Comparison of ENCODE assay signal across 22 cellular contexts in genomic region chr19:55489711-55490477, GRCh38. TPM values are rescaled to one million over a fixed set of nuclear protein-coding genes. Genes with fewer than 3 reads are reported as not detected.
DNase-seq lines count a peak whose midpoint lies in the region; ATAC-seq and TF ChIP-seq lines count a peak whose summit lies in the region.
"Had no signal": no experiment of that assay in that cellular context is flagged by ENCODE, and none has a peak within 500 bp of the region (broad histone marks: within the 10 kb centered on the region; RNA-seq: fewer than 3 reads in every experiment).

No MANE protein-coding gene starts in this region.

- H2AFZ ChIP-seq in GM23248, result no peak overlapping the region

- 57 to 71% methylated on average over 8 to 18 of the region's 21 CpGs for WGBS in GM23248 (ENCODE audit: low coverage in 1 of 2, low lambda C conversion rate in 2 of 2, missing lambda C conversion rate in 2 of 2), 2 experiments
- 60% methylated on average over 7 of the region's 21 CpGs for WGBS in esophagus muscularis mucosa

- TF ChIP-seq POLR2A in esophagus muscularis mucosa (IDR thresholded peaks at IDR 0.05; ENCODE audit: low read depth), result no peak

- H3K27me3 ChIP-seq in GM23248 (replicated peaks; ENCODE audit: insufficient read depth) (no peaks in the 10 kb centered on the region), esophagus muscularis mucosa (no peaks in the 10 kb centered on the region), rectal smooth muscle tissue (ENCODE audit: control insufficient read depth, insufficient read depth, low read length) (no peaks in the 10 kb centered on the region)
- H3K27me3 ChIP-seq: adrenal gland, cardiac muscle cell had no signal

- DNase-seq in AG09309 (ENCODE audit: low read depth), result no peak
- DNase-seq in GM23248, result peak; percentile 31
- DNase-seq in esophagus muscularis mucosa (ENCODE audit: extremely low spot score), result no peak
- no peak for DNase-seq in A172 (ENCODE audit: low spot score)
- DNase-seq in central memory CD4-positive, alpha-beta T cell, result no peak
- no peak for DNase-seq in KG1 (lab: John Stamatoyannopoulos, UW)
- DNase-seq: activated CD4-positive, alpha-beta T cell treated with anti-CD3 and anti-CD28 coated beads for 36 hours; AML-193; dorsolateral prefrontal cortex; NCI-H1092; NCI-H526 treated with DMSO at 0.1 percent for 48 hours had no signal

- ATAC-seq in HG03354 (IDR thresholded peaks at IDR 0.05; ENCODE audit: poor library complexity, severe bottlenecking, unreplicated experiment), result no peak
- ATAC-seq: activated CD4-positive, alpha-beta T cell treated with anti-CD3 and anti-CD28 coated beads for 36 hours had no signal

- no peak overlapping the region for H3K27ac ChIP-seq in GM23248
- peak overlapping the region; percentile 93 to 98 (median 96) for H3K27ac ChIP-seq in esophagus muscularis mucosa (replicated peaks in 1 of 4)
- peak overlapping the region; percentile 93 for H3K27ac ChIP-seq in rectal smooth muscle tissue (ENCODE audit: low read depth, low read length)
- H3K27ac ChIP-seq: adrenal gland, cardiac muscle cell, epithelial cell of prostate, SK-N-MC had no signal

- peak overlapping the region; percentile 9 for H3K4me3 ChIP-seq in AG09309 (ENCODE audit: control insufficient read depth, low read depth, low read length)
- H3K4me3 ChIP-seq in GM23248, result peak overlapping the region; percentile 33; the same call in 1 of the 2 replicates
- H3K4me3 ChIP-seq in esophagus muscularis mucosa, result peak overlapping the region in 3 of 4 donors; percentile 18 to 46 (median 38)
- no peak overlapping the region for H3K4me3 ChIP-seq in rectal smooth muscle tissue (ENCODE audit: low read length)
- H3K4me3 ChIP-seq: adrenal gland, cardiac muscle cell, dorsolateral prefrontal cortex, SK-N-MC had no signal

- in situ Hi-C loops in GM23248 (cut with MboI), result no loop called here

- no peaks in the 10 kb centered on the region; the same call in 1 of the 2 replicates for H3K79me2 ChIP-seq in GM23248 (ENCODE audit: insufficient read depth)

- no peaks in the 10 kb centered on the region for H3K9me3 ChIP-seq in GM23248 (ENCODE audit: low read depth)
- H3K9me3 ChIP-seq in esophagus muscularis mucosa, result no peaks in the 10 kb centered on the region
- H3K9me3 ChIP-seq: adrenal gland had no signal

- H3F3A ChIP-seq in GM23248 (ENCODE audit: insufficient read depth), result peaks cover 12% of the 10 kb centered on the region

- peaks cover 33% of the 10 kb centered on the region for H3K4me1 ChIP-seq in GM23248 (ENCODE audit: insufficient read depth)
- peaks cover 50 to 100% (median 96%) of the 10 kb centered on the region in 4 donors for H3K4me1 ChIP-seq in esophagus muscularis mucosa
- peaks cover 48% of the 10 kb centered on the region for H3K4me1 ChIP-seq in rectal smooth muscle tissue (ENCODE audit: control insufficient read depth, insufficient read depth, low read length)

- no peaks in the 10 kb centered on the region for H4K20me1 ChIP-seq in GM23248 (ENCODE audit: insufficient read depth)

- H3K36me3 ChIP-seq in GM23248 (ENCODE audit: low read depth) (no peaks in the 10 kb centered on the region), esophagus muscularis mucosa (no peaks in the 10 kb centered on the region), rectal smooth muscle tissue (ENCODE audit: control insufficient read depth, insufficient read depth, low read length) (no peaks in the 10 kb centered on the region)
- H3K36me3 ChIP-seq: adrenal gland, cardiac muscle cell had no signal

- intact Hi-C loops in esophagus muscularis mucosa (cut with DNase I), result no loop called here

- peak overlapping the region; percentile 20 for H3K4me2 ChIP-seq in GM23248 (ENCODE audit: unreplicated experiment)

- no peak for TF ChIP-seq EP300 in esophagus muscularis mucosa (IDR thresholded peaks at IDR 0.05)

- TF ChIP-seq CTCF in AG09309 (IDR thresholded peaks at IDR 0.05; ENCODE audit: control insufficient read depth, insufficient read depth, low read depth, low read length, missing control alignments) (no peak), esophagus muscularis mucosa (IDR thresholded peaks at IDR 0.05) (no peak)

- H3K9me2 ChIP-seq in GM23248 (ENCODE audit: insufficient read depth), result no peaks in the 10 kb centered on the region

- H3K9ac ChIP-seq in GM23248 (0 out of 2 replicates have a peak overlapping the region, but pooled peaks have one; percentile 23), rectal smooth muscle tissue (ENCODE audit: low read length) (no peak overlapping the region)

RNA-seq across cellular contexts. Expression of gene SSC5D, which starts 1.7 kb away (rescaled TPM):
- 12.6 and 14.4 TPM in 2 replicates for total RNA-seq in GM23248 (2014; rRNA removed; shearing (Covaris generic))
- polyA plus RNA-seq in GM23248 (2016; fragmentation: Nextera tagmentation; extraction: Ambion mirVana), result 9.8 and 10.0 TPM in 2 replicates
- total RNA-seq in esophagus muscularis mucosa, result 10 to 100 TPM in 3 of 4 donors, 1 to 10 TPM in 1; 9.5 to 41.2 (median 14.6) TPM
- total RNA-seq in A172 (2014; rRNA removed; shearing (Covaris generic)), result 1.1 and 1.2 TPM in 2 replicates

RNA-seq across cellular contexts. Expression of gene NAT14, which starts 4.9 kb away (rescaled TPM):
- total RNA-seq in GM23248 (2014; rRNA removed; shearing (Covaris generic)), result 13.4 and 13.9 TPM in 2 replicates
- polyA plus RNA-seq in GM23248 (2016; fragmentation: Nextera tagmentation; extraction: Ambion mirVana), result 11.1 and 12.0 TPM in 2 replicates
- total RNA-seq in esophagus muscularis mucosa, result 10 to 100 TPM in 3 of 4 donors, 1 to 10 TPM in 1; 5.8 to 14.2 (median 10.2) TPM
- 56.2 and 65.7 TPM in 2 replicates for total RNA-seq in A172 (2014; rRNA removed; shearing (Covaris generic))

RNA-seq across cellular contexts. Expression of gene ZNF628, which starts 13.5 kb away (rescaled TPM):
- 1.7 and 4.3 TPM in 2 replicates for total RNA-seq in GM23248 (2014; rRNA removed; shearing (Covaris generic))
- 1.1 TPM in 2 replicates for polyA plus RNA-seq in GM23248 (2016; fragmentation: Nextera tagmentation; extraction: Ambion mirVana)
- 10 to 100 TPM in 3 of 4 donors, 1 to 10 TPM in 1; 5.1 to 16.6 (median 11.9) TPM for total RNA-seq in esophagus muscularis mucosa
- total RNA-seq in A172 (2014; rRNA removed; shearing (Covaris generic)), result 4.1 and 4.8 TPM in 2 replicates

RNA-seq across cellular contexts. Expression of gene C19orf85, which starts 25.3 kb away (rescaled TPM):
- total RNA-seq in GM23248 (2014; rRNA removed; shearing (Covaris generic)), result not detected in 2 replicates
- not detected in 2 replicates for polyA plus RNA-seq in GM23248 (2016; fragmentation: Nextera tagmentation; extraction: Ambion mirVana)
- not detected for total RNA-seq in esophagus muscularis mucosa
- 0.07 TPM in 1 of 2 replicates, not detected in the other for total RNA-seq in A172 (2014; rRNA removed; shearing (Covaris generic))
- total RNA-seq: activated CD4-positive, alpha-beta T cell treated with anti-CD3 and anti-CD28 coated beads for 36 hours; activated T-helper 2 cell treated with anti-CD3 and anti-CD28 coated beads, Interferon-gamma antibody, Interleukin-2, Interleukin-4, amounts not matched to agents 10 μg/mL and 5 μg/mL and 100 μg/mL, durations not matched to agents 14 hours and 24 hours and 36 hours; adrenal gland; cardiac muscle cell; G401; glomerular endothelial cell; lower leg skin; urinary bladder had no signal
- polyA plus RNA-seq: adrenal gland, cardiac muscle cell had no signal

RNA-seq across cellular contexts. Expression of gene ISOC2, which starts 28.5 kb away (rescaled TPM):
- 103 and 116 TPM in 2 replicates for total RNA-seq in GM23248 (2014; rRNA removed; shearing (Covaris generic))
- polyA plus RNA-seq in GM23248 (2016; fragmentation: Nextera tagmentation; extraction: Ambion mirVana), result 34.0 and 35.3 TPM in 2 replicates
- total RNA-seq in esophagus muscularis mucosa, result 100 to 1,000 TPM in 1 of 4 donors, 10 to 100 TPM in 3; 66.8 to 104 (median 77.7) TPM
- total RNA-seq in A172 (2014; rRNA removed; shearing (Covaris generic)), result 114 and 139 TPM in 2 replicates
